In the genomic region with DNA sequence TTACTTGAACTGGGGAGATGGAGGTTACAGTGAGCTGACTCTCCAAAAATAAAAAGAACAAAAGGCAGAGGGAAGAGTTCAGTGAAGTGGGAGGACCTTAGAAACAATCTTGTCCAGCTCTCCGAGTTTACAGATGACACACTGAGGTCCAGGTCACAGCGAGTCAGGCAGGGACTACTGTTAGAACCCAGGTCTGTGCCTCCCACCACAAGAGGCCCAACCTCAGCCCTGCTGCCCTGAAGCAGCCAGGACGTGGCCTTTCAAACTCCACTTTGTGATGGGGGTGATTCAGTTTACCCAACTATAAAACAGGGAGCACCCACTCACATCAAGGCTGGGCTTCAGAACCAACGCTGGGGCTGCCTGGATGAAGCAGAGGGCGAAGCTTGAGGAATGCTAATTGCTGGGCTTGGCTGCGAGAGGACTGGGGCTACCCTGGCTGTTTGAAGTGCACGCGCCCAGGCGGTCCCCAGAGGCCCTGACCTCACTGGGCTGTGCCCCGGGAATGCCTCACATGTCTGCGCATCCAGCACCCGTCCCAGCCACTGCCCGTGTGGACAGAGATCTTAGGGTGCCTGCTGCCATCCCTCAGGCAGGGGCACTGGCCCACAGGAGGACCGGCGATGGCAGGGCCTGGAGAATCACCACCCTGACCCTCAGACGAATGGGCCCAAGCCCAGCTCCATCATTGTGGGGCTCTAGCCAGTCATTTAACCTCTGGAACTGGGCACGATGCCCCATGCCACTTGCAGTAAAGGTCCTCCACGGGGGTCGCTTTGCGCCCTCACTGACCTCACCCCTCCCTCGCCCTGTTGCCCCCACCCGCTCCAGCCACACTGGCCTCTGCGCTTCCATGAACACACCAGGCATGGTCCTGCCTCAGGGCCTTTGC, we compare ENCODE assay signal across 1 cellular context.
TF ChIP-seq lines count a peak whose summit lies in the region.

No MANE protein-coding gene starts in this region.

TF ChIP-seq in IMR-90, 13 proteins besides CTCF, POLR2A, EP300 and RAD21:
- TF ChIP-seq BHLHE40 (IDR thresholded peaks at IDR 0.05; ENCODE audit: low read depth, low read length) (no peak), CEBPB (IDR thresholded peaks at IDR 0.05; ENCODE audit: low read depth, low read length) (no peak), MAFK (IDR thresholded peaks at IDR 0.05; ENCODE audit: low read depth, low read length) (no peak)
